Comparison of ENCODE assay signal across 1 cellular context in genomic region chr11:12329797-12330196, GRCh38.
TF ChIP-seq lines count a peak whose summit lies in the region.

No MANE protein-coding gene starts in this region.

TF ChIP-seq in GM23338, 12 proteins besides CTCF, POLR2A, EP300 and RAD21 (continued from another document):
- TF ChIP-seq ZNF462 (CRISPR knock-in tag; IDR thresholded peaks at IDR 0.05) (no peak), ZNF114 (CRISPR knock-in tag; IDR thresholded peaks at IDR 0.05) (no peak), STAT1 (IDR thresholded peaks at IDR 0.05; ENCODE audit: unreplicated experiment) (no peak)
